Comparison of ENCODE assay signal across 13 cellular contexts in the genomic region with DNA sequence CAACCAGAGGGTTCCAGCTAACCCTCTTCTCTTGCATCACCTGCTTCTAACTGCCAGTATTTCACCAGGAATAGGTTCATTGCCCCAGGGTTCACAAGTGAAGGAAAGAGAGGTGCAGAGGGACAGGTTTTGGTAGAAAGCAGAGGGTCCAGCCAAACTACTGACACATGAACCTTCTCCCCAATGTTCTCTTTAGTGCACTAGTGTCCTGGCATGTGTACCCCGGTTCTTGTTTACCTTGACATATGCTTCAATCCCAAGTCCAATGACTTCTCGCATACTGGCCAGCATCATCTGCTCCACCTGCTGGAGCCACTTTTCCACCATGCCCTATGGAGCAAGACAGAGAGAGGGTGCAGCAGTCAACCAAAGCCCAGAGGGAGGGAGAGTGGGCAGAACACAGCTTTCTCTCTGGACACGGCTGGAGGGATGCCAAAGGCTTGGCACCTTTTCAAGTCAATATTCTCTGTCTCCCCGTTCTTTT.
"Had no signal": no experiment of that assay in that cellular context is flagged by ENCODE, and none has a peak within 500 bp of the region (broad histone marks: within the 10 kb centered on the region; RNA-seq: fewer than 3 reads in every experiment).

No MANE protein-coding gene starts in this region.

- H3K4me3 ChIP-seq: lower lobe of right lung, ovary, skin epidermis had no signal

- H3K4me1 ChIP-seq: lower lobe of right lung had no signal

- H3K27me3 ChIP-seq: ovary had no signal

- H3K27ac ChIP-seq: lower lobe of right lung, ovary, skin epidermis had no signal

- H3K36me3 ChIP-seq: lower lobe of right lung, ovary had no signal

- H3K9me3 ChIP-seq: lower lobe of right lung, ovary had no signal

- DNase-seq: activated CD4-positive, alpha-beta T cell treated with anti-CD3 and anti-CD28 coated beads, Interleukin-2, amount 50 U/mL, for 4 hours; activated T-cell treated with anti-CD3 and anti-CD28 coated beads, Interleukin-2, amount 50 U/mL, for 1 hour; amniotic stem cell; cerebellar nuclear complex; dermis blood vessel endothelial cell; endodermal cell; hippocampal formation; kidney glomerular epithelial cell; lower lobe of right lung; ovary; trophoblast cell had no signal

- ATAC-seq: activated naive CD4-positive, alpha-beta T cell treated with anti-CD3 and anti-CD28 coated beads, Interleukin-2, amount 50 U/mL, for 72 hours; lower lobe of right lung had no signal
